In genomic region chr3:12508316-12508715, GRCh38 we compare ENCODE assay signal across 13 cellular contexts. TPM values are rescaled to one million over a fixed set of nuclear protein-coding genes. Genes with fewer than 3 reads are reported as not detected.
DNase-seq lines count a peak whose midpoint lies in the region; ATAC-seq and TF ChIP-seq lines count a peak whose summit lies in the region.
"Had no signal": no experiment of that assay in that cellular context is flagged by ENCODE, and none has a peak within 500 bp of the region (broad histone marks: within the 10 kb centered on the region; RNA-seq: fewer than 3 reads in every experiment).

No MANE protein-coding gene starts in this region.

- WGBS in adrenal gland, 4 donors = 34 to 58% (median 44%) methylated on average over 5 of the region's 5 CpGs
- WGBS in sigmoid colon, 2 donors = 82 to 86% methylated on average over 5 of the region's 5 CpGs

- intact Hi-C loops in adrenal gland (cut with DNase I) = no loop called here
- intact Hi-C loops in sigmoid colon (cut with DNase I) = no loop called here

- H3K27me3 Mint-ChIP-seq in glutamatergic neuron (ENCODE audit: unreplicated experiment) = peaks cover 8% of the 10 kb centered on the region
- H3K27me3 Mint-ChIP-seq in activated CD4-positive, alpha-beta T cell treated with anti-CD3 and anti-CD28 coated beads, Interleukin-2, amount 10 ng/mL, durations not matched to agents 7 days and 5 days = no peaks in the 10 kb centered on the region
- H3K27me3 Mint-ChIP-seq: dendritic cell treated with granulocyte-macrophage colony-stimulating factor and Interleukin-4, amounts not matched to agents 40 ng/mL and 50 ng/mL, for 4 days had no signal

- H3K27ac Mint-ChIP-seq in glutamatergic neuron (ENCODE audit: unreplicated experiment) = peak overlapping the region; percentile 93
- no peak overlapping the region for H3K27ac Mint-ChIP-seq in activated CD4-positive, alpha-beta T cell treated with anti-CD3 and anti-CD28 coated beads, Interleukin-2, amount 10 ng/mL, durations not matched to agents 7 days and 5 days
- H3K27ac Mint-ChIP-seq: dendritic cell treated with granulocyte-macrophage colony-stimulating factor and Interleukin-4, amounts not matched to agents 40 ng/mL and 50 ng/mL, for 4 days had no signal

- TF ChIP-seq EP300 in sigmoid colon (IDR thresholded peaks at IDR 0.05) = no peak

- peak overlapping the region; percentile 52 to 92 (median 67) for H3K27ac ChIP-seq in adrenal gland
- H3K27ac ChIP-seq in sigmoid colon = peak overlapping the region; percentile 36 to 78 (median 49)

- POLR2A ChIA-PET in activated CD4-positive, alpha-beta T cell treated with anti-CD3 and anti-CD28 coated beads, Interleukin-2, amount 10 ng/mL, durations not matched to agents 7 days and 5 days (lab: Charles Lee) = no interaction called here

- H3K36me3 ChIP-seq in adrenal gland (replicated peaks in 1 of 2) = peaks cover 0 to 29% of the 10 kb centered on the region in 2 donors
- peaks cover 4 to 50% (median 10%) of the 10 kb centered on the region in 4 donors for H3K36me3 ChIP-seq in sigmoid colon

- H3K36me3 Mint-ChIP-seq in glutamatergic neuron (ENCODE audit: unreplicated experiment) = peaks cover 4% of the 10 kb centered on the region
- H3K36me3 Mint-ChIP-seq in activated CD4-positive, alpha-beta T cell treated with anti-CD3 and anti-CD28 coated beads, Interleukin-2, amount 10 ng/mL, durations not matched to agents 7 days and 5 days (ENCODE audit: low read depth) = peaks cover 11% of the 10 kb centered on the region

- H3K4me3 ChIP-seq in adrenal gland (no peak overlapping the region), sigmoid colon (no peak overlapping the region)

- H3K27me3 ChIP-seq in adrenal gland = no peaks in the 10 kb centered on the region
- H3K27me3 ChIP-seq in sigmoid colon = no peaks in the 10 kb centered on the region

- peak overlapping the region; percentile 60 for H3K4me3 Mint-ChIP-seq in glutamatergic neuron (ENCODE audit: unreplicated experiment)
- no peak overlapping the region for H3K4me3 Mint-ChIP-seq in activated CD4-positive, alpha-beta T cell treated with anti-CD3 and anti-CD28 coated beads, Interleukin-2, amount 10 ng/mL, durations not matched to agents 7 days and 5 days
- H3K4me3 Mint-ChIP-seq: dendritic cell treated with granulocyte-macrophage colony-stimulating factor and Interleukin-4, amounts not matched to agents 40 ng/mL and 50 ng/mL, for 4 days; neural crest cell had no signal

- H3K9me3 ChIP-seq in adrenal gland (replicated peaks in 1 of 3) (no peaks in the 10 kb centered on the region), sigmoid colon (no peaks in the 10 kb centered on the region)

- TF ChIP-seq CTCF in adrenal gland (IDR thresholded peaks at IDR 0.05) (no peak), glutamatergic neuron (IDR thresholded peaks at IDR 0.05; ENCODE audit: partially characterized antibody, unreplicated experiment) (no peak), sigmoid colon (IDR thresholded peaks at IDR 0.05) (no peak)

- CTCF ChIA-PET in activated CD4-positive, alpha-beta T cell treated with anti-CD3 and anti-CD28 coated beads, Interleukin-2, amount 10 ng/mL, durations not matched to agents 7 days and 5 days (lab: Charles Lee) = interaction anchor here (0.9 to 2.8 kb wide), 5 partner anchors 13 to 159 kb away, joined by 3 to 7 read pairs (median 3); partner anchors contain the start of gene TSEN2

- no peak for ATAC-seq in GM18511 (IDR thresholded peaks at IDR 0.05; ENCODE audit: unreplicated experiment)

- peaks cover 13 to 18% of the 10 kb centered on the region in 2 donors for H3K4me1 ChIP-seq in adrenal gland (replicated peaks in 1 of 2)
- H3K4me1 ChIP-seq in sigmoid colon = peaks cover 0 to 21% (median 10%) of the 10 kb centered on the region in 4 donors

- H3K9me3 Mint-ChIP-seq in glutamatergic neuron (ENCODE audit: unreplicated experiment) = peaks cover 12% of the 10 kb centered on the region
- H3K9me3 Mint-ChIP-seq in activated CD4-positive, alpha-beta T cell treated with anti-CD3 and anti-CD28 coated beads, Interleukin-2, amount 10 ng/mL, durations not matched to agents 7 days and 5 days = no peaks in the 10 kb centered on the region
- H3K9me3 Mint-ChIP-seq: dendritic cell treated with granulocyte-macrophage colony-stimulating factor and Interleukin-4, amounts not matched to agents 40 ng/mL and 50 ng/mL, for 4 days; neural crest cell had no signal

- TF ChIP-seq POLR2A in adrenal gland (IDR thresholded peaks at IDR 0.05) (peak in 1 of 2 donors; percentile 50), sigmoid colon (IDR thresholded peaks at IDR 0.05) (no peak)

- peaks cover 32% of the 10 kb centered on the region for H3K4me1 Mint-ChIP-seq in glutamatergic neuron (ENCODE audit: low read depth, unreplicated experiment)
- no peaks in the 10 kb centered on the region for H3K4me1 Mint-ChIP-seq in activated CD4-positive, alpha-beta T cell treated with anti-CD3 and anti-CD28 coated beads, Interleukin-2, amount 10 ng/mL, durations not matched to agents 7 days and 5 days
- H3K4me1 Mint-ChIP-seq: neural crest cell had no signal

- DNase-seq in GM03348 (ENCODE audit: low spot score) (peak; percentile 89), adrenal gland (peak in 6 of 7 donors; percentile 65 to 82 (median 80)), glutamatergic neuron (peak; percentile 32), sigmoid colon (peak; percentile 83)
- DNase-seq in stimulated activated naive CD4-positive, alpha-beta T cell (lab: John Stamatoyannopoulos, UW) = no peak
- DNase-seq in activated CD4-positive, alpha-beta T cell treated with anti-CD3 and anti-CD28 coated beads, Interleukin-2, amount 10 ng/mL, durations not matched to agents 7 days and 5 days = no peak
- no peak for DNase-seq in activated CD4-positive, alpha-beta T cell treated with anti-CD3 and anti-CD28 coated beads for 1 hour
- DNase-seq: activated CD4-positive, CD25-positive, alpha-beta regulatory T cell; DND-41 had no signal

RNA-seq across cellular contexts. Expression of gene TSEN2, which starts 24.0 kb away (rescaled TPM):
- total RNA-seq in adrenal gland (10 to 100 TPM; 11.1 to 23.9 (median 15.8) TPM), glutamatergic neuron (ENCODE audit: unreplicated experiment) (18.6 TPM), sigmoid colon (10 to 100 TPM; 16.1 to 23.0 (median 20.4) TPM)
- polyA plus RNA-seq in adrenal gland (10 to 100 TPM; 22.0 to 27.6 (median 25.4) TPM), sigmoid colon (10 to 100 TPM in 1 of 3 donors, 1 to 10 TPM in 2; 4.2 to 16.0 (median 5.3) TPM)
- total RNA-seq in activated CD4-positive, alpha-beta T cell treated with anti-CD3 and anti-CD28 coated beads, Interleukin-2, amount 10 ng/mL, durations not matched to agents 7 days and 5 days = 10 to 100 TPM; 10.4 to 11.5 TPM

RNA-seq across cellular contexts. Expression of gene MKRN2OS, which starts 37.0 kb away (rescaled TPM):
- total RNA-seq in adrenal gland (not detected), glutamatergic neuron (ENCODE audit: unreplicated experiment) (not detected), sigmoid colon (not detected)
- polyA plus RNA-seq in adrenal gland (not detected), sigmoid colon (10 to 100 TPM in 2 of 3 donors, 1 to 10 TPM in 1; 4.0 to 14.6 (median 10.8) TPM)
- total RNA-seq in activated CD4-positive, alpha-beta T cell treated with anti-CD3 and anti-CD28 coated beads, Interleukin-2, amount 10 ng/mL, durations not matched to agents 7 days and 5 days = not detected
- total RNA-seq: NCI-H460, neural crest cell had no signal

RNA-seq across cellular contexts. Expression of gene MKRN2, which starts 48.6 kb away (rescaled TPM):
- total RNA-seq in adrenal gland = 10 to 100 TPM; 22.3 to 40.9 (median 24.3) TPM
- polyA plus RNA-seq in adrenal gland = 10 to 100 TPM; 15.8 to 24.9 (median 17.1) TPM
- 25.8 TPM for total RNA-seq in glutamatergic neuron (ENCODE audit: unreplicated experiment)
- 10 to 100 TPM; 27.4 to 37.4 (median 29.9) TPM for total RNA-seq in sigmoid colon
- polyA plus RNA-seq in sigmoid colon = 10 to 100 TPM; 11.6 to 18.6 (median 13.6) TPM
- total RNA-seq in activated CD4-positive, alpha-beta T cell treated with anti-CD3 and anti-CD28 coated beads, Interleukin-2, amount 10 ng/mL, durations not matched to agents 7 days and 5 days = 10 to 100 TPM; 20.8 to 20.9 TPM

Comparison
In these comparisons a context has a peak if more than half of its experiments do, and no peak if none do; other contexts are left out.
1. DNase-seq: peak in GM03348 (single experiment), adrenal gland (6 of 7), glutamatergic neuron (single experiment) and sigmoid colon (single experiment); none in stimulated activated naive CD4-positive, alpha-beta T cell (0 of 6), activated CD4-positive, alpha-beta T cell treated with anti-CD3 and anti-CD28 coated beads, Interleukin-2, amount 10 ng/mL, durations not matched to agents 7 days and 5 days (single experiment) and activated CD4-positive, alpha-beta T cell treated with anti-CD3 and anti-CD28 coated beads for 1 hour (single experiment).